Comparison of ENCODE assay signal across 24 cellular contexts in genomic region chr22:29348956-29349355, GRCh38. TPM values are rescaled to one million over a fixed set of nuclear protein-coding genes. Genes with fewer than 3 reads are reported as not detected.
DNase-seq lines count a peak whose midpoint lies in the region; ATAC-seq and TF ChIP-seq lines count a peak whose summit lies in the region.
"Had no signal": no experiment of that assay in that cellular context is flagged by ENCODE, and none has a peak within 500 bp of the region (broad histone marks: within the 10 kb centered on the region; RNA-seq: fewer than 3 reads in every experiment).

No MANE protein-coding gene starts in this region.

- intact Hi-C loops in OCI-LY7 (cut with micrococcal nuclease; ENCODE audit: unreplicated experiment), result loop anchor here (5.0 kb wide), 1 partner anchor 82 kb away; the partner anchor contains the start of genes EWSR1 and RHBDD3
- intact Hi-C loops in left lung (cut with DNase I), result no loop called here
- intact Hi-C loops in activated CD4-positive, alpha-beta T cell treated with anti-CD3 and anti-CD28 coated beads for 36 hours (cut with DNase I, micrococcal nuclease), result no loop called here

- no CpG with 5 or more reads among the region's 18 CpGs for WGBS in trophoblast cell (ENCODE audit: extremely low coverage, insufficient coverage, insufficient read length)

- POLR2A ChIA-PET in HEK293 (lab: Yijun Ruan, JAX), result interaction anchor here (1.0 kb wide), 1 partner anchor 10 kb away, joined by 3 read pairs; no protein-coding TSS in a partner anchor
- POLR2A ChIA-PET in OCI-LY7 (lab: Charles Lee), result interaction anchor here (1.2 to 4.0 kb wide), 2 partner anchors 15 to 37 kb away, joined by 3 to 16 read pairs; no protein-coding TSS in a partner anchor
- POLR2A ChIA-PET in activated CD4-positive, alpha-beta T cell treated with anti-CD3 and anti-CD28 coated beads for 36 hours (lab: Charles Lee), result no interaction called here

- no peak overlapping the region for H3K9ac ChIP-seq in trophoblast cell (ENCODE audit: low read length)
- H3K9ac ChIP-seq: GM23248 had no signal

- H3K36me3 Mint-ChIP-seq in activated CD4-positive, alpha-beta T cell treated with anti-CD3 and anti-CD28 coated beads for 36 hours (ENCODE audit: low read depth), result peaks cover 24% of the 10 kb centered on the region

- no peak overlapping the region for H3K4me3 Mint-ChIP-seq in activated CD4-positive, alpha-beta T cell treated with anti-CD3 and anti-CD28 coated beads for 36 hours
- H3K4me3 Mint-ChIP-seq: activated CD4-positive, alpha-beta T cell treated with anti-CD3 and anti-CD28 coated beads, Interleukin-2, amount 10 ng/mL, durations not matched to agents 24 days and 14 days; activated naive CD8-positive, alpha-beta T cell treated with anti-CD3 and anti-CD28 coated beads, Interleukin-2, amount 50 U/mL, for 24 hours had no signal

- TF ChIP-seq CTCF in HEK293 (tag by site-specific recombination; IDR thresholded peaks at IDR 0.05) (no peak), OCI-LY7 (conservative IDR thresholded peaks at IDR 0.05; ENCODE audit: low read length) (no peak), epithelial cell of esophagus (IDR thresholded peaks at IDR 0.05; ENCODE audit: insufficient read depth, low read depth, low read length, missing control alignments) (no peak), left lung (IDR thresholded peaks at IDR 0.05) (no peak)

- H3K4me2 ChIP-seq in OCI-LY7 (ENCODE audit: low read length) (peak overlapping the region; percentile 63), trophoblast cell (ENCODE audit: low read length) (no peak overlapping the region)

- no peak overlapping the region for H3K4me3 ChIP-seq in HEK293 (ENCODE audit: low read depth, low read length)
- H3K4me3 ChIP-seq in OCI-LY7 (ENCODE audit: low read depth, low read length, poor library complexity, severe bottlenecking), result no peak overlapping the region
- H3K4me3 ChIP-seq in epithelial cell of esophagus (ENCODE audit: low read length), result no peak overlapping the region
- H3K4me3 ChIP-seq in trophoblast cell (ENCODE audit: low read depth, low read length), result no peak overlapping the region
- no peak overlapping the region for H3K4me3 ChIP-seq in left lung
- H3K4me3 ChIP-seq: GM23248, heart right ventricle, right lobe of liver, upper lobe of right lung had no signal

- H3K36me3 ChIP-seq in HEK293 (ENCODE audit: control insufficient read depth in 2 of 2, insufficient read depth in 1 of 2, low read length in 2 of 2) (peaks cover 38 to 87% of the 10 kb centered on the region in 2 experiments), OCI-LY7 (ENCODE audit: insufficient read depth, low read length) (peaks cover 100% of the 10 kb centered on the region), trophoblast cell (ENCODE audit: control insufficient read depth in 1 of 2, insufficient read depth in 2 of 2, low read length in 2 of 2) (peaks cover 44 to 52% of the 10 kb centered on the region in 2 experiments), left lung (peaks cover 0 to 100% of the 10 kb centered on the region in 2 donors)

- no peaks in the 10 kb centered on the region for H4K20me1 ChIP-seq in OCI-LY7 (ENCODE audit: insufficient read depth, low read length)

- H2BK120ac ChIP-seq in trophoblast cell (ENCODE audit: insufficient read depth, low read length, poor library complexity), result no peak overlapping the region

- no peaks in the 10 kb centered on the region for H3K27me3 ChIP-seq in trophoblast cell (ENCODE audit: insufficient read depth, low read length)
- no peaks in the 10 kb centered on the region for H3K27me3 ChIP-seq in left lung
- H3K27me3 ChIP-seq: BE2C, heart right ventricle, right lobe of liver, upper lobe of right lung had no signal

- H3K4me1 Mint-ChIP-seq in activated CD4-positive, alpha-beta T cell treated with anti-CD3 and anti-CD28 coated beads for 36 hours, result no peaks in the 10 kb centered on the region
- H3K4me1 Mint-ChIP-seq: activated CD4-positive, alpha-beta T cell treated with anti-CD3 and anti-CD28 coated beads, Interleukin-2, amount 10 ng/mL, durations not matched to agents 24 days and 14 days; activated naive CD8-positive, alpha-beta T cell treated with anti-CD3 and anti-CD28 coated beads, Interleukin-2, amount 50 U/mL, for 24 hours had no signal

- H2BK12ac ChIP-seq in trophoblast cell (ENCODE audit: low read length), result peak overlapping the region; percentile 35

- H4K12ac ChIP-seq in trophoblast cell (ENCODE audit: low read depth, low read length), result no peak overlapping the region

- no peaks in the 10 kb centered on the region for H3K9me2 ChIP-seq in OCI-LY7 (ENCODE audit: insufficient read depth, low read length)

- H3K27ac Mint-ChIP-seq in activated CD4-positive, alpha-beta T cell treated with anti-CD3 and anti-CD28 coated beads for 36 hours, result no peak overlapping the region
- H3K27ac Mint-ChIP-seq: activated CD4-positive, alpha-beta T cell treated with anti-CD3 and anti-CD28 coated beads, Interleukin-2, amount 10 ng/mL, durations not matched to agents 24 days and 14 days; activated naive CD8-positive, alpha-beta T cell treated with anti-CD3 and anti-CD28 coated beads, Interleukin-2, amount 50 U/mL, for 24 hours had no signal

- no peaks in the 10 kb centered on the region for H3K9me3 Mint-ChIP-seq in activated CD4-positive, alpha-beta T cell treated with anti-CD3 and anti-CD28 coated beads for 36 hours (ENCODE audit: low read depth)
- H3K9me3 Mint-ChIP-seq: activated CD4-positive, alpha-beta T cell treated with anti-CD3 and anti-CD28 coated beads, Interleukin-2, amount 10 ng/mL, durations not matched to agents 24 days and 14 days; activated naive CD8-positive, alpha-beta T cell treated with anti-CD3 and anti-CD28 coated beads, Interleukin-2, amount 50 U/mL, for 24 hours had no signal

- H3K9me3 ChIP-seq in HEK293 (ENCODE audit: control insufficient read depth, insufficient read depth, low read depth, low read length) (no peaks in the 10 kb centered on the region), OCI-LY7 (ENCODE audit: low read length) (no peaks in the 10 kb centered on the region), trophoblast cell (ENCODE audit: insufficient read depth, low read depth, low read length) (peaks cover 3% of the 10 kb centered on the region), left lung (no peaks in the 10 kb centered on the region)
- H3K9me3 ChIP-seq: BE2C, heart right ventricle, right lobe of liver, upper lobe of right lung had no signal

- H3K79me1 ChIP-seq in trophoblast cell (ENCODE audit: low read length), result no peaks in the 10 kb centered on the region

- H3K79me2 ChIP-seq in OCI-LY7 (ENCODE audit: insufficient read depth, low read depth, low read length), result no peaks in the 10 kb centered on the region
- no peaks in the 10 kb centered on the region for H3K79me2 ChIP-seq in trophoblast cell (ENCODE audit: control insufficient read depth, insufficient read depth, low read length, poor library complexity)

- H3K27ac ChIP-seq in HEK293 (ENCODE audit: extremely low read depth, low read depth, low read length), result 0 out of 2 replicates have a peak overlapping the region, but pooled peaks have one; percentile 5
- H3K27ac ChIP-seq in OCI-LY7 (ENCODE audit: low read depth, low read length, poor library complexity, severe bottlenecking), result peak overlapping the region; percentile 96
- no peak overlapping the region for H3K27ac ChIP-seq in trophoblast cell (ENCODE audit: low read depth, low read length)
- no peak overlapping the region for H3K27ac ChIP-seq in left lung
- H3K27ac ChIP-seq: GM23248, heart right ventricle, right lobe of liver, upper lobe of right lung had no signal

- no peak overlapping the region for H3K18ac ChIP-seq in trophoblast cell (ENCODE audit: low read length)

- H4K8ac ChIP-seq in trophoblast cell (ENCODE audit: low read depth, low read length), result no peak overlapping the region

- no peak overlapping the region for H3K14ac ChIP-seq in trophoblast cell (ENCODE audit: low read length)

- ATAC-seq in left lung (no peak), GM21423 (IDR thresholded peaks at IDR 0.05; ENCODE audit: unreplicated experiment) (no peak), GM18519 (IDR thresholded peaks at IDR 0.05; ENCODE audit: low FRiP score, unreplicated experiment) (no peak)
- no peak for ATAC-seq in activated CD4-positive, alpha-beta T cell treated with anti-CD3 and anti-CD28 coated beads for 36 hours
- ATAC-seq: activated naive CD8-positive, alpha-beta T cell treated with anti-CD3 and anti-CD28 coated beads, Interleukin-2, amount 50 U/mL, for 24 hours; heart right ventricle; right lobe of liver; upper lobe of right lung had no signal

- no TSS peak for BruUV-seq in OCI-LY7 (replicated peaks; lab: Mats Ljungman, UMichigan)

- H2AFZ ChIP-seq in OCI-LY7 (ENCODE audit: low read length) (no peak overlapping the region), trophoblast cell (ENCODE audit: insufficient read depth, low read length, poor library complexity) (no peak overlapping the region)
- H2AFZ ChIP-seq: GM23248 had no signal

- no peak overlapping the region for H3K4ac ChIP-seq in trophoblast cell (ENCODE audit: low read depth, low read length)

- DNase-seq in OCI-LY7 (ENCODE audit: low spot score), result no peak
- DNase-seq in epithelial cell of esophagus (ENCODE audit: low read depth), result peak; percentile 89
- peak; percentile 48 to 53 for DNase-seq in trophoblast cell
- DNase-seq in left lung, result no peak
- DNase-seq in activated CD4-positive, alpha-beta T cell treated with anti-CD3 and anti-CD28 coated beads for 36 hours, result no peak
- DNase-seq: ACHN; activated CD4-positive, alpha-beta T cell treated with anti-CD3 and anti-CD28 coated beads, Interleukin-2, amount 10 ng/mL, durations not matched to agents 24 days and 14 days; activated naive CD8-positive, alpha-beta T cell treated with anti-CD3 and anti-CD28 coated beads, Interleukin-2, amount 50 U/mL, for 24 hours; activated T-cell treated with anti-CD3 and anti-CD28 coated beads, Interleukin-2, amount 50 U/mL, for 1 hour; BE2C; GM23248; heart right ventricle; NCI-H1417 treated with DMSO at 0.1 percent for 48 hours; NCI-H446 treated with DMSO at 0.1 percent for 48 hours; OCI-M1; right lobe of liver; Right ventricle myocardium superior; stimulated activated CD4-positive, alpha-beta T cell treated with anti-CD3 and anti-CD28 coated beads, Interleukin-12 subunit alpha, Interleukin-12 subunit beta, amount 100 ng/mL, for 4 hours; stimulated activated CD4-positive, alpha-beta T cell treated with anti-CD3 and anti-CD28 coated beads, Interleukin-4, amount 100 ng/mL, for 1 hour; upper lobe of right lung had no signal

- no peak overlapping the region for H4K91ac ChIP-seq in trophoblast cell (ENCODE audit: low read depth, low read length)

- peaks cover 9% of the 10 kb centered on the region for H3K4me1 ChIP-seq in HEK293 (ENCODE audit: control insufficient read depth, insufficient read depth, low read length)
- H3K4me1 ChIP-seq in OCI-LY7 (ENCODE audit: insufficient read depth, low read length, poor library complexity, severe bottlenecking), result peaks cover 42% of the 10 kb centered on the region
- peaks cover 14 to 18% of the 10 kb centered on the region in 2 experiments for H3K4me1 ChIP-seq in trophoblast cell (ENCODE audit: control insufficient read depth in 1 of 2, insufficient read depth in 2 of 2, low read length in 2 of 2)
- H3K4me1 ChIP-seq in left lung, result no peaks in the 10 kb centered on the region
- H3K4me1 ChIP-seq: upper lobe of right lung had no signal

- no peak overlapping the region for H2BK5ac ChIP-seq in trophoblast cell (ENCODE audit: low read depth, low read length, poor library complexity)

- no peak overlapping the region for H3K23ac ChIP-seq in trophoblast cell (ENCODE audit: low read length)

- CTCF ChIA-PET in HEK293 (lab: Yijun Ruan, JAX), result interaction anchor here (0.6 kb wide), 1 partner anchor 1016 kb away, joined by 3 read pairs; no protein-coding TSS in a partner anchor
- CTCF ChIA-PET in OCI-LY7 (lab: Charles Lee; ENCODE audit: unreplicated experiment), result interaction anchor here (1.1 kb wide), 1 partner anchor 9 kb away, joined by 4 read pairs; no protein-coding TSS in a partner anchor
- CTCF ChIA-PET in activated CD4-positive, alpha-beta T cell treated with anti-CD3 and anti-CD28 coated beads for 36 hours (lab: Charles Lee), result no interaction called here

- H2AK5ac ChIP-seq in trophoblast cell (ENCODE audit: low read length), result no peak overlapping the region

- H3K27me3 Mint-ChIP-seq in activated CD4-positive, alpha-beta T cell treated with anti-CD3 and anti-CD28 coated beads for 36 hours, result no peaks in the 10 kb centered on the region
- H3K27me3 Mint-ChIP-seq: activated CD4-positive, alpha-beta T cell treated with anti-CD3 and anti-CD28 coated beads, Interleukin-2, amount 10 ng/mL, durations not matched to agents 24 days and 14 days; activated naive CD8-positive, alpha-beta T cell treated with anti-CD3 and anti-CD28 coated beads, Interleukin-2, amount 50 U/mL, for 24 hours had no signal

RNA-seq across cellular contexts. Expression of gene RASL10A, which starts 33.5 kb away (rescaled TPM):
- total RNA-seq in OCI-LY7 (2014; rRNA removed; shearing (Covaris generic)), result 2.7 and 5.2 TPM in 2 replicates
- total RNA-seq in OCI-LY7 (2022), result 23.3 and 23.7 TPM in 2 replicates
- polyA plus RNA-seq in trophoblast cell (2013), result 1.1 and 1.2 TPM in 2 replicates
- 1 to 10 TPM in 1 of 2 donors, under 1 TPM in 1; 0.96 to 1.8 TPM for total RNA-seq in left lung
- total RNA-seq in activated CD4-positive, alpha-beta T cell treated with anti-CD3 and anti-CD28 coated beads for 36 hours, result under 1 TPM in 1 of 2 experiments, not detected in 1; 0.35 TPM
- total RNA-seq: cerebellum, GM23248 had no signal

RNA-seq across cellular contexts. Expression of gene AP1B1, which starts 39.4 kb away (rescaled TPM):
- 84.6 and 111 TPM in 2 replicates for total RNA-seq in OCI-LY7 (2014; rRNA removed; shearing (Covaris generic))
- 156 and 162 TPM in 2 replicates for total RNA-seq in OCI-LY7 (2022)
- polyA plus RNA-seq in trophoblast cell (2013), result 40.3 and 41.0 TPM in 2 replicates
- 10 to 100 TPM; 71.6 to 99.1 TPM for total RNA-seq in left lung
- total RNA-seq in activated CD4-positive, alpha-beta T cell treated with anti-CD3 and anti-CD28 coated beads for 36 hours, result 10 to 100 TPM; 56.6 to 59.9 TPM

RNA-seq across cellular contexts. Expression of gene GAS2L1, which starts 42.5 kb away (rescaled TPM):
- not detected in 2 replicates for total RNA-seq in OCI-LY7 (2014; rRNA removed; shearing (Covaris generic))
- total RNA-seq in OCI-LY7 (2022), result not detected in 2 replicates
- 14.6 and 14.7 TPM in 2 replicates for polyA plus RNA-seq in trophoblast cell (2013)
- total RNA-seq in left lung, result 10 to 100 TPM; 30.6 to 32.6 TPM
- total RNA-seq in activated CD4-positive, alpha-beta T cell treated with anti-CD3 and anti-CD28 coated beads for 36 hours, result under 1 TPM; 0.84 to 0.98 TPM

Comparison
In these comparisons a context has a peak if more than half of its experiments do, and no peak if none do; other contexts are left out.
1. H3K27ac ChIP-seq: peak in HEK293 (single experiment) and OCI-LY7 (single experiment); none in trophoblast cell (single experiment) and left lung (0 of 2).
2. DNase-seq: peak in epithelial cell of esophagus (single experiment) and trophoblast cell (2 of 2); none in OCI-LY7 (single experiment), left lung (0 of 2) and activated CD4-positive, alpha-beta T cell treated with anti-CD3 and anti-CD28 coated beads for 36 hours (single experiment).
3. RNA of gene GAS2L1, which starts 42.5 kb away (total RNA-seq): 30.6 to 32.6 TPM in left lung; 0.84 to 0.98 TPM in activated CD4-positive, alpha-beta T cell treated with anti-CD3 and anti-CD28 coated beads for 36 hours and not detected in OCI-LY7; every median in the first group is over 10 times any median in the second.